Comparison of ENCODE assay signal across 8 cellular contexts in genomic region chr10:21534611-21535493, GRCh38. TPM values are rescaled to one million over a fixed set of nuclear protein-coding genes. Genes with fewer than 3 reads are reported as not detected.
A peak's percentile ranks its signal among the peaks of the same experiment; 100 is the strongest.
DNase-seq lines count a peak whose midpoint lies in the region; ATAC-seq and TF ChIP-seq lines count a peak whose summit lies in the region.

No MANE protein-coding gene starts in this region.

- H3K4me3 Mint-ChIP-seq in Calu3 (ENCODE audit: low read depth, unreplicated experiment), result peak overlapping the region; percentile 87

- H3K36me3 ChIP-seq in esophagus (ENCODE audit: control insufficient read depth in 2 of 2, insufficient read depth in 2 of 2, low read length in 1 of 2) (no peaks in the 10 kb centered on the region), mucosa of stomach (ENCODE audit: control insufficient read depth, insufficient read depth, low read length) (no peaks in the 10 kb centered on the region), testis (ENCODE audit: low read depth, missing control alignments) (no peaks in the 10 kb centered on the region)

- H3K27ac ChIP-seq in esophagus (ENCODE audit: low read depth in 2 of 2, low read length in 1 of 2) (peak overlapping the region; percentile 96 to 100), testis (peak overlapping the region; percentile 94 to 100)

- H3K9me3 ChIP-seq in esophagus (ENCODE audit: control insufficient read depth in 2 of 2, insufficient read depth in 1 of 2, low read depth in 1 of 2, low read length in 1 of 2) (no peaks in the 10 kb centered on the region), mucosa of stomach (ENCODE audit: control insufficient read depth, low read length) (no peaks in the 10 kb centered on the region), testis (no peaks in the 10 kb centered on the region)

- no peaks in the 10 kb centered on the region for H3K27me3 Mint-ChIP-seq in Calu3 (ENCODE audit: unreplicated experiment)

- H3K27ac Mint-ChIP-seq in Calu3 (ENCODE audit: unreplicated experiment), result peak overlapping the region; percentile 23

- no peaks in the 10 kb centered on the region for H3K4me1 Mint-ChIP-seq in Calu3 (ENCODE audit: low read depth, unreplicated experiment)

- intact Hi-C loops in Calu3 (cut with micrococcal nuclease; ENCODE audit: unreplicated experiment) (no loop called here), testis (cut with DNase I; ENCODE audit: low total_unique reads) (loop anchor here (2.0 to 10.0 kb wide), 2 partner anchors 40 to 720 kb away; no protein-coding TSS in a partner anchor)

- no TSS peak for BruUV-seq in Calu3 (replicated peaks; lab: Mats Ljungman, UMichigan)

- H3K9ac ChIP-seq in mucosa of stomach (ENCODE audit: low read length), result peak overlapping the region; percentile 50

- no peaks in the 10 kb centered on the region for H3K4me1 ChIP-seq in esophagus (ENCODE audit: control insufficient read depth in 2 of 2, insufficient read depth in 2 of 2, low read length in 1 of 2)
- H3K4me1 ChIP-seq in mucosa of stomach (ENCODE audit: control insufficient read depth, insufficient read depth, low read length), result no peaks in the 10 kb centered on the region
- peaks cover 12% of the 10 kb centered on the region for H3K4me1 ChIP-seq in testis

- H3K27me3 ChIP-seq in esophagus (ENCODE audit: control insufficient read depth in 1 of 2, insufficient read depth in 2 of 2, low read length in 2 of 2) (no peaks in the 10 kb centered on the region), mucosa of stomach (ENCODE audit: control insufficient read depth, insufficient read depth, low read length) (no peaks in the 10 kb centered on the region), testis (no peaks in the 10 kb centered on the region)

- H3K36me3 Mint-ChIP-seq in Calu3 (ENCODE audit: insufficient read depth, unreplicated experiment), result peaks cover 46% of the 10 kb centered on the region

- no peaks in the 10 kb centered on the region for H3K9me3 Mint-ChIP-seq in Calu3 (ENCODE audit: low read depth, unreplicated experiment)

- CTCF ChIA-PET in Calu3 (lab: Charles Lee), result no interaction called here

- peak overlapping the region; percentile 59 to 82 for H3K4me3 ChIP-seq in esophagus (ENCODE audit: low read depth in 1 of 2, low read length in 2 of 2)
- no peak overlapping the region for H3K4me3 ChIP-seq in mucosa of stomach (ENCODE audit: low read length)
- H3K4me3 ChIP-seq in testis, result peak overlapping the region; percentile 84 to 93

- peak; percentile 19 for DNase-seq in Calu3
- peak; percentile 29 for DNase-seq in H4 (ENCODE audit: low spot score)
- DNase-seq in NCI-H69 (lab: John Stamatoyannopoulos, UW), result peak; percentile 87
- DNase-seq in activated T-cell treated with anti-CD3 and anti-CD28 coated beads for 48 hours (ENCODE audit: low read depth), result peak; percentile 40
- peak; percentile 79 for DNase-seq in testis

- TF ChIP-seq CTCF in Calu3 (IDR thresholded peaks at IDR 0.05; ENCODE audit: unreplicated experiment), result no peak
- no peak for TF ChIP-seq CTCF in testis (IDR thresholded peaks at IDR 0.05)

- WGBS in esophagus, 2 donors, result 1 to 3% methylated on average over 46 to 96 of the region's 96 CpGs
- whole genome bisulfite sequencing in testis, 2 donors, result 1% methylated on average over 64 of the region's 96 CpGs; no CpG with 5 or more reads in 1 of the 2 donors

- no peak for TF ChIP-seq POLR2A in testis (IDR thresholded peaks at IDR 0.05)

- no peak for ATAC-seq in GM21381 (IDR thresholded peaks at IDR 0.05; ENCODE audit: unreplicated experiment)

RNA-seq across cellular contexts. Expression of gene MLLT10, which starts 0.8 kb away (rescaled TPM):
- total RNA-seq in Calu3 (2022) (32.1 and 34.7 TPM in 2 replicates), testis (100 to 1,000 TPM; 130 to 144 TPM)
- total RNA-seq in H4 (2014; rRNA removed; shearing (Covaris generic)), result 7.9 TPM in 2 replicates
- polyA plus RNA-seq in esophagus (10 to 100 TPM; 14.2 to 17.7 TPM), testis (ENCODE audit: insufficient read depth, low read depth, low replicate concordance) (243 TPM)

RNA-seq across cellular contexts. Expression of gene SKIDA1, which starts 9.4 kb away (rescaled TPM):
- total RNA-seq in Calu3 (2022) (0.40 TPM in 1 of 2 replicates, not detected in the other), testis (1 to 10 TPM; 6.6 to 6.9 TPM)
- 0.18 and 0.33 TPM in 2 replicates for total RNA-seq in H4 (2014; rRNA removed; shearing (Covaris generic))
- polyA plus RNA-seq in esophagus (under 1 TPM; 0.19 to 0.22 TPM), testis (ENCODE audit: insufficient read depth, low read depth, low replicate concordance) (4.7 TPM)

Comparison
In these comparisons a context has a peak if more than half of its experiments do, and no peak if none do; other contexts are left out.
1. DNase-seq: peak in every context shown above with its lines; median percentile 87 in NCI-H69; 79 in testis; 40 in activated T-cell treated with anti-CD3 and anti-CD28 coated beads for 48 hours; 29 in H4; 19 in Calu3.